ENCODE assay signal across 8 cellular contexts in the genomic region with DNA sequence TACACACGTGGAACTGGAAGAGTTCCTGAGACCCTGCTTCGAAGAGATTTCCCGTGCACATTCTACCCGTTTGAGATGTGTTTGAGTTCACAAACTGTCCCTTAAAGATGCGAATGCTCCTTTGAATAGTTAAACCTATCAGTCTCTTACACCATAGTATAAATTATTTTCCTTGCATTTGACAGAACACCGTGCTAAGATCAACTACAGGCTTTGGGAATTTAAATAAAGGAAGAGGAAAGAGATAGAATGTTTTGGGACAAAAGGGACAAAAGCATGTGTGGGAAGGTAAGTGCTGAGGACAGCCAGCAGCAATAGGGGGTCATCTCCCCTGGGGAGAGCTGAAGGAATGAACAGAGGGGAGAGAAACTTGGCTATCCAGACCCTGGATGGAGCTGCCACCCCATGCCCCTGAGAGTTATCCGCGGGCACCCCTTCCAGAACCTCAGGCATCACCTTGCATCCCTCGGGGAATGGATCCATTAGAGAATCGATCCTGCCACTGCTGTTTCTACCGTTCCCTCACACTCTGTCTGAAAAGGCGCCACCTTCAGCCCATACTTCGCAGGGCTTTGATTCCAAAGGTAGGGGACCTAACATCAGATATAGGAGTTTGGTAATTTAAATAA.
DNase-seq lines count a peak whose midpoint lies in the region; ATAC-seq and TF ChIP-seq lines count a peak whose summit lies in the region.

No MANE protein-coding gene starts in this region.

- no peak for TF ChIP-seq EP300 in Ishikawa (IDR thresholded peaks at IDR 0.05; ENCODE audit: borderline replicate concordance)

- H3K9me3 Mint-ChIP-seq in stimulated activated memory B cell treated with anti-CD40 and anti-IgM and Interleukin-4, amounts not matched to agents 10 μg/mL and 1 μg/mL and 100 μg/mL, for 72 hours: no peaks in the 10 kb centered on the region

- no peak for ATAC-seq in stimulated activated memory B cell treated with anti-CD40 and anti-IgM and Interleukin-4, amounts not matched to agents 10 μg/mL and 1 μg/mL and 100 μg/mL, for 72 hours
- ATAC-seq in GM18907 (IDR thresholded peaks at IDR 0.05; ENCODE audit: unreplicated experiment): no peak

- no peak overlapping the region for H3K27ac Mint-ChIP-seq in stimulated activated memory B cell treated with anti-CD40 and anti-IgM and Interleukin-4, amounts not matched to agents 10 μg/mL and 1 μg/mL and 100 μg/mL, for 72 hours

- H3K4me3 Mint-ChIP-seq in stimulated activated memory B cell treated with anti-CD40 and anti-IgM and Interleukin-4, amounts not matched to agents 10 μg/mL and 1 μg/mL and 100 μg/mL, for 72 hours: peak overlapping the region; percentile 73

- H3K4me3 ChIP-seq in iPS-11a (ENCODE audit: low read depth, low read length): peak overlapping the region; percentile 56

- H3K27me3 Mint-ChIP-seq in stimulated activated memory B cell treated with anti-CD40 and anti-IgM and Interleukin-4, amounts not matched to agents 10 μg/mL and 1 μg/mL and 100 μg/mL, for 72 hours: peaks cover 6% of the 10 kb centered on the region

- H3K36me3 Mint-ChIP-seq in stimulated activated memory B cell treated with anti-CD40 and anti-IgM and Interleukin-4, amounts not matched to agents 10 μg/mL and 1 μg/mL and 100 μg/mL, for 72 hours: peaks cover 10% of the 10 kb centered on the region

- DNase-seq in DMS53 (lab: John Stamatoyannopoulos, UW) (peak; percentile 18), DMS53 treated with DMSO at 0.1 percent for 48 hours (lab: John Stamatoyannopoulos, UW; ENCODE audit: unreplicated experiment) (no peak), hepatic stellate cell (ENCODE audit: low spot score) (no peak)
- DNase-seq in activated CD4-positive, alpha-beta T cell treated with anti-CD3 and anti-CD28 coated beads, Interleukin-2, amount 50 U/mL, for 1 hour: peak; percentile 20

- peaks cover 35% of the 10 kb centered on the region for H3K4me1 Mint-ChIP-seq in stimulated activated memory B cell treated with anti-CD40 and anti-IgM and Interleukin-4, amounts not matched to agents 10 μg/mL and 1 μg/mL and 100 μg/mL, for 72 hours

- TF ChIP-seq RAD21 in Ishikawa (IDR thresholded peaks at IDR 0.05; ENCODE audit: low read depth): no peak

TF ChIP-seq in Ishikawa, 13 proteins besides CTCF, POLR2A, EP300 and RAD21:
- TF ChIP-seq, protein P1, sequence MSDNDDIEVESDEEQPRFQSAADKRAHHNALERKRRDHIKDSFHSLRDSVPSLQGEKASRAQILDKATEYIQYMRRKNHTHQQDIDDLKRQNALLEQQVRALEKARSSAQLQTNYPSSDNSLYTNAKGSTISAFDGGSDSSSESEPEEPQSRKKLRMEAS (IDR thresholded peaks at IDR 0.05): peak; percentile 15; the same call in 1 of the 2 replicates
- no peak for TF ChIP-seq TCF12 (IDR thresholded peaks at IDR 0.05; ENCODE audit: low read depth)
TF ChIP-seq in Ishikawa: peak in this region for 1.

Comparison
In these comparisons a context has a peak if more than half of its experiments do, and no peak if none do; other contexts are left out.
1. DNase-seq: peak in DMS53 (single experiment) and activated CD4-positive, alpha-beta T cell treated with anti-CD3 and anti-CD28 coated beads, Interleukin-2, amount 50 U/mL, for 1 hour (single experiment); none in DMS53 treated with DMSO at 0.1 percent for 48 hours (single experiment) and hepatic stellate cell (single experiment).